Comparison of ENCODE assay signal across 37 cellular contexts in the genomic region with DNA sequence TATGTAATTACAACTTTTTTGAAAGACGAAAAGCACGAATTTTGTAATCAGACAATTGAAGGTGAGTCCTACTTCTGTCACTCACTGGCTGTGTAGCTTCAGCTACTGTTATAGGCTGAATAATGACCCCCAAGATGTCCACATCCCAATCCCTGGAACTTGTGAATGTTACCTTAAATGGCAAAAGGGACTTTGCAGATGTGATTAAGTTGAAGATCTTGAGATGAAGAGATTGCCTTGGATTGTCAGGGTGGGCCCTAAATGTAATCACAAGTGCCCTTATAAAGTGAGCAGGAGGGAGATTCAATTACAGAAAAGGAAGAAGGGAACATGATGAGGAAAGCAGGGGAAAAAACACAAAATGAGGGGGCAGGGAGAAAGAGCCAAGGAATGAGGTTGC.
"Had no signal": no experiment of that assay in that cellular context is flagged by ENCODE, and none has a peak within 500 bp of the region (broad histone marks: within the 10 kb centered on the region; RNA-seq: fewer than 3 reads in every experiment).

No MANE protein-coding gene starts in this region.

- ATAC-seq: activated naive CD4-positive, alpha-beta T cell treated with anti-CD3 and anti-CD28 coated beads, Interleukin-2, amount 50 U/mL, for 72 hours; activated naive CD8-positive, alpha-beta T cell treated with anti-CD3 and anti-CD28 coated beads, Interleukin-2, amount 50 U/mL, for 24 hours; activated T-cell treated with anti-CD3 and anti-CD28 coated beads, Interleukin-2, amount 50 U/mL, for 72 hours; activated T-helper 17 cell treated with anti-CD3 and anti-CD28 coated beads, Interleukin-2, amount 50 U/mL, for 72 hours; body of pancreas had no signal

- H3K4me1 ChIP-seq: adrenal gland, ascending aorta, body of pancreas, breast epithelium had no signal

- H3K36me3 ChIP-seq: adrenal gland, ascending aorta, brain microvascular endothelial cell, breast epithelium, cardiac muscle cell had no signal

- H3K9me3 ChIP-seq: adrenal gland, ascending aorta, body of pancreas, breast epithelium had no signal

- H3K9me3 Mint-ChIP-seq: activated naive CD4-positive, alpha-beta T cell treated with anti-CD3 and anti-CD28 coated beads for 36 hours; activated naive CD4-positive, alpha-beta T cell treated with anti-CD3 and anti-CD28 coated beads, Interleukin-2, amount 10 ng/mL, durations not matched to agents 7 days and 5 days; activated naive CD4-positive, alpha-beta T cell treated with anti-CD3 and anti-CD28 coated beads, Interleukin-2, amount 50 U/mL, for 24 hours; activated naive CD8-positive, alpha-beta T cell treated with anti-CD3 and anti-CD28 coated beads for 36 hours; activated naive CD8-positive, alpha-beta T cell treated with anti-CD3 and anti-CD28 coated beads, Interleukin-2, amount 10 ng/mL, durations not matched to agents 7 days and 5 days; activated naive CD8-positive, alpha-beta T cell treated with anti-CD3 and anti-CD28 coated beads, Interleukin-2, amount 50 U/mL, for 24 hours; activated T-cell treated with anti-CD3 and anti-CD28 coated beads, Interleukin-2, amount 50 U/mL, for 24 hours; activated T-helper 1 cell treated with anti-CD3 and anti-CD28 coated beads, Interleukin-12 subunit alpha, Interleukin-12 subunit beta, Interleukin-2, Interleukin-4 antibody, amounts not matched to agents 30 ng/mL and 10 ng/mL and 1 ng/mL, durations not matched to agents 14 hours and 24 hours and 36 hours; activated T-helper 17 cell treated with anti-CD3 and anti-CD28 coated beads, Interleukin-2, amount 50 U/mL, for 72 hours; activated T-helper 2 cell treated with anti-CD3 and anti-CD28 coated beads, Interferon-gamma antibody, Interleukin-2, Interleukin-4, amounts not matched to agents 10 μg/mL and 5 μg/mL and 100 μg/mL, durations not matched to agents 14 hours and 24 hours and 36 hours; brain had no signal

- H3K4me3 Mint-ChIP-seq: activated naive CD4-positive, alpha-beta T cell treated with anti-CD3 and anti-CD28 coated beads for 36 hours; activated naive CD4-positive, alpha-beta T cell treated with anti-CD3 and anti-CD28 coated beads, Interleukin-2, amount 10 ng/mL, durations not matched to agents 7 days and 5 days; activated naive CD4-positive, alpha-beta T cell treated with anti-CD3 and anti-CD28 coated beads, Interleukin-2, amount 50 U/mL, for 24 hours; activated naive CD8-positive, alpha-beta T cell; activated naive CD8-positive, alpha-beta T cell treated with anti-CD3 and anti-CD28 coated beads for 36 hours; activated naive CD8-positive, alpha-beta T cell treated with anti-CD3 and anti-CD28 coated beads, Interleukin-2, amount 10 ng/mL, durations not matched to agents 7 days and 5 days; activated naive CD8-positive, alpha-beta T cell treated with anti-CD3 and anti-CD28 coated beads, Interleukin-2, amount 50 U/mL, for 24 hours; activated T-cell treated with anti-CD3 and anti-CD28 coated beads, Interleukin-2, amount 50 U/mL, for 24 hours; activated T-cell treated with anti-CD3 and anti-CD28 coated beads, Interleukin-2, amount 50 U/mL, for 72 hours; activated T-helper 1 cell treated with anti-CD3 and anti-CD28 coated beads, Interleukin-12 subunit alpha, Interleukin-12 subunit beta, Interleukin-2, Interleukin-4 antibody, amounts not matched to agents 30 ng/mL and 10 ng/mL and 1 ng/mL, durations not matched to agents 14 hours and 24 hours and 36 hours; activated T-helper 17 cell treated with anti-CD3 and anti-CD28 coated beads, Interleukin-2, amount 50 U/mL, for 72 hours; brain; central memory CD8-positive, alpha-beta T cell had no signal

- H3K27ac ChIP-seq: adrenal gland, ascending aorta, body of pancreas, brain microvascular endothelial cell, breast epithelium, cardiac muscle cell had no signal

- H3K36me3 Mint-ChIP-seq: activated naive CD4-positive, alpha-beta T cell treated with anti-CD3 and anti-CD28 coated beads, Interleukin-2, amount 10 ng/mL, durations not matched to agents 7 days and 5 days; activated naive CD4-positive, alpha-beta T cell treated with anti-CD3 and anti-CD28 coated beads, Interleukin-2, amount 50 U/mL, for 24 hours; activated naive CD4-positive, alpha-beta T cell treated with anti-CD3 and anti-CD28 coated beads, Interleukin-2, amount 50 U/mL, for 72 hours; activated naive CD8-positive, alpha-beta T cell; activated naive CD8-positive, alpha-beta T cell treated with anti-CD3 and anti-CD28 coated beads for 36 hours; activated naive CD8-positive, alpha-beta T cell treated with anti-CD3 and anti-CD28 coated beads, Interleukin-2, amount 10 ng/mL, durations not matched to agents 7 days and 5 days; brain had no signal

- H3K27me3 ChIP-seq: ascending aorta, brain microvascular endothelial cell, cardiac muscle cell had no signal

- H3K27me3 Mint-ChIP-seq: activated naive CD4-positive, alpha-beta T cell treated with anti-CD3 and anti-CD28 coated beads, Interleukin-2, amount 10 ng/mL, durations not matched to agents 7 days and 5 days; central memory CD8-positive, alpha-beta T cell had no signal

- H3K4me3 ChIP-seq: adrenal gland, ascending aorta, body of pancreas, breast epithelium, cardiac muscle cell had no signal

- DNase-seq: activated effector memory CD4-positive, alpha-beta T cell treated with anti-CD3 and anti-CD28 coated beads, Interleukin-2, amount 50 U/mL, for 16 hours; activated effector memory CD4-positive, alpha-beta T cell treated with Interleukin-2 at 50 U/mL for 16 hours; activated gamma-delta T cell; activated gamma-delta T cell treated with Interleukin-2 at 50 U/mL for 16 hours; activated naive CD4-positive, alpha-beta T cell; activated naive CD4-positive, alpha-beta T cell treated with anti-CD3 and anti-CD28 coated beads for 36 hours; activated naive CD4-positive, alpha-beta T cell treated with anti-CD3 and anti-CD28 coated beads, Interleukin-2, amount 10 ng/mL, durations not matched to agents 7 days and 5 days; activated naive CD4-positive, alpha-beta T cell treated with anti-CD3 and anti-CD28 coated beads, Interleukin-2, amount 50 U/mL, for 16 hours; activated naive CD4-positive, alpha-beta T cell treated with Interleukin-2 at 50 U/mL for 16 hours; activated naive CD8-positive, alpha-beta T cell treated with anti-CD3 and anti-CD28 coated beads for 36 hours; activated naive CD8-positive, alpha-beta T cell treated with anti-CD3 and anti-CD28 coated beads, Interleukin-2, amount 10 ng/mL, durations not matched to agents 7 days and 5 days; activated naive CD8-positive, alpha-beta T cell treated with anti-CD3 and anti-CD28 coated beads, Interleukin-2, amount 50 U/mL, for 24 hours; activated T-cell treated with anti-CD3 and anti-CD28 coated beads, Interleukin-2, amount 50 U/mL, for 1 hour; activated T-cell treated with anti-CD3 and anti-CD28 coated beads, Interleukin-2, amount 50 U/mL, for 24 hours; activated T-cell treated with anti-CD3 and anti-CD28 coated beads, Interleukin-2, amount 50 U/mL, for 48 hours; activated T-cell treated with anti-CD3 and anti-CD28 coated beads, Interleukin-2, amount 50 U/mL, for 72 hours; adrenal gland; amniotic stem cell; amygdala; anterior cingulate cortex; aorta; body of pancreas; brain microvascular endothelial cell; caudate nucleus; central memory CD4-positive, alpha-beta T cell; cerebellar nuclear complex had no signal

- H3K4me1 Mint-ChIP-seq: activated naive CD4-positive, alpha-beta T cell treated with anti-CD3 and anti-CD28 coated beads, Interleukin-2, amount 10 ng/mL, durations not matched to agents 7 days and 5 days; activated naive CD4-positive, alpha-beta T cell treated with anti-CD3 and anti-CD28 coated beads, Interleukin-2, amount 50 U/mL, for 24 hours; activated naive CD8-positive, alpha-beta T cell treated with anti-CD3 and anti-CD28 coated beads for 36 hours; activated naive CD8-positive, alpha-beta T cell treated with anti-CD3 and anti-CD28 coated beads, Interleukin-2, amount 10 ng/mL, durations not matched to agents 7 days and 5 days; activated naive CD8-positive, alpha-beta T cell treated with anti-CD3 and anti-CD28 coated beads, Interleukin-2, amount 50 U/mL, for 24 hours; activated T-helper 17 cell treated with anti-CD3 and anti-CD28 coated beads, Interleukin-2, amount 50 U/mL, for 72 hours; brain; central memory CD8-positive, alpha-beta T cell had no signal
